In the genomic region with DNA sequence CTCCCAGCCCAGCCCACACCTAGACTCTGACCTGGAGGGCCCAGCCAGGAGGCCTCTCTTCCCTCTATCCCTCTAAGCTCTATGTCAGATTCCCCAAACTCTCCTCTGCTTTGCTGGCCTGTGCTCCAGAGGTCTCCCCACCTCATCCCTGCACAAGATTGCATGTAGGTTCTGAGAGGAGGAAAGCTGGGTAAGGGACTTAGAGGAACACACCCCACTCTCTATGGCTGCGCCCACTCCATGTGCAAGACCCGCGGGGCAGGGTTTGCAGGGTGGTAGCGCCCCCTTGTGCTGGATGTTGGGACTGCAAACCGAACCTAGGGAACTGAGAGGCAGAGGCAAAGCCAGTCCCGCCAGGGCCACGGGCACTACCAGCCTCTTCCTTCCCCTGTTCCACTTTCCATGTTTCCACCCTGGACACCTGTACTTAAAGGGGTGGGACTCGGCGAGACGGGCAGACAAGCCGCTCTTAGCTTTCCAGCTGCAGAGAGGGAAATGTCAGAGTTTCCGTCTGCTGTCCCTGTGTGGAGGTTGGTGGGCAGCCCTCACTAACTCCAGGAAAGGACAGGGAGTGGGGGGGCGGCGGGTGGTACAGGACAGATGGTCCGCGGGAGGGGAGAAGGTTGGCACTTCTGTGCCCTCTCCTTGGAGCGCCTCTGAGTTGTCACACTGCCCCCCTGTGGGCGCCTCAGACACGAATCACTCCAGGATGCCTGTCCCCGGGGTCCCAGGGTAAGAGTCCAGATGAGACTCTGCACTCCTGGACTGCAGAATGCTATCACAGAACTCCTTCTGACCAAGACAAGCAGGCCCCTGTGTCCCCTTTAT, we compare ENCODE assay signal across 8 cellular contexts. TPM values are rescaled to one million over a fixed set of nuclear protein-coding genes. Genes with fewer than 3 reads are reported as not detected.
A peak's percentile ranks its signal among the peaks of the same experiment; 100 is the strongest.
DNase-seq lines count a peak whose midpoint lies in the region; ATAC-seq and TF ChIP-seq lines count a peak whose summit lies in the region.

No MANE protein-coding gene starts in this region.

- H3K36me3 Mint-ChIP-seq in Caco-2 (ENCODE audit: insufficient read depth, unreplicated experiment) = no peaks in the 10 kb centered on the region

- no peak overlapping the region for H3K27ac ChIP-seq in foreskin keratinocyte

- H3K9me3 ChIP-seq in Caco-2 (no peaks in the 10 kb centered on the region), neuron (ENCODE audit: low read length) (peaks cover 1% of the 10 kb centered on the region)

- no peaks in the 10 kb centered on the region for H3K27me3 Mint-ChIP-seq in Caco-2 (ENCODE audit: insufficient read depth, unreplicated experiment)
- H3K27me3 Mint-ChIP-seq in stimulated activated naive CD8-positive, alpha-beta T cell treated with anti-CD3 and anti-CD28 coated beads, Interleukin-15, amount 100 ng/mL, for 72 hours = peaks cover 39% of the 10 kb centered on the region

- POLR2A ChIA-PET in Caco-2 (lab: Charles Lee) = interaction anchor here (0.7 to 2.6 kb wide), 2 partner anchors 31 to 264 kb away, joined by 4 to 14 read pairs; no protein-coding TSS in a partner anchor

- BruUV-seq in Caco-2 (replicated peaks; lab: Mats Ljungman, UMichigan) = no TSS peak

- H3K27ac Mint-ChIP-seq in Caco-2 (ENCODE audit: unreplicated experiment) = peak overlapping the region; percentile 68
- H3K27ac Mint-ChIP-seq in stimulated activated naive CD8-positive, alpha-beta T cell treated with anti-CD3 and anti-CD28 coated beads, Interleukin-15, amount 100 ng/mL, for 72 hours = peak overlapping the region; percentile 86 to 93

- H3K4me3 ChIP-seq in Caco-2 (ENCODE audit: low read depth, low read length) = peak overlapping the region; percentile 35
- peak overlapping the region; percentile 3 for H3K4me3 ChIP-seq in neuron (ENCODE audit: low read length)

- H3K4me3 Mint-ChIP-seq in Caco-2 (ENCODE audit: unreplicated experiment) = peak overlapping the region; percentile 69
- H3K4me3 Mint-ChIP-seq in stimulated activated naive CD8-positive, alpha-beta T cell treated with anti-CD3 and anti-CD28 coated beads, Interleukin-15, amount 100 ng/mL, for 72 hours = peak overlapping the region; percentile 83 to 90

- H3K36me3 ChIP-seq in Caco-2 (ENCODE audit: control insufficient read depth, insufficient read depth, low read length) = no peaks in the 10 kb centered on the region
- no peaks in the 10 kb centered on the region for H3K36me3 ChIP-seq in neuron (ENCODE audit: insufficient read depth, low read length)

- peak; percentile 59 for ATAC-seq in GM21526 (IDR thresholded peaks at IDR 0.05; ENCODE audit: low FRiP score, unreplicated experiment)
- peak; percentile 69 for ATAC-seq in foreskin keratinocyte
- peak; percentile 89 for ATAC-seq in stimulated activated naive CD8-positive, alpha-beta T cell treated with anti-CD3 and anti-CD28 coated beads, Interleukin-15, amount 100 ng/mL, for 72 hours

- intact Hi-C loops in Caco-2 (cut with micrococcal nuclease; ENCODE audit: unreplicated experiment) = loop anchor here (1.0 kb wide), 7 partner anchors 17 to 296 kb away; partner anchors contain the start of gene MMP14

- no peaks in the 10 kb centered on the region for H3K9me3 Mint-ChIP-seq in Caco-2 (ENCODE audit: unreplicated experiment)
- no peaks in the 10 kb centered on the region for H3K9me3 Mint-ChIP-seq in stimulated activated naive CD8-positive, alpha-beta T cell treated with anti-CD3 and anti-CD28 coated beads, Interleukin-15, amount 100 ng/mL, for 72 hours

- CTCF ChIA-PET in Caco-2 (lab: Charles Lee) = interaction anchor here (0.6 to 2.8 kb wide), 16 partner anchors 8 to 283 kb away, joined by 3 to 50 read pairs (median 4); partner anchors contain the start of genes MMP14, OXA1L and REM2

- H2AFZ ChIP-seq in neuron (ENCODE audit: low read depth, low read length) = peak overlapping the region; percentile 23

- peak; percentile 89 to 92 for DNase-seq in Caco-2
- peak; percentile 20 for DNase-seq in SIG-M5 (lab: John Stamatoyannopoulos, UW)
- DNase-seq in activated gamma-delta T cell treated with Interleukin-2 at 50 U/mL for 16 hours = peak; percentile 93
- DNase-seq in foreskin keratinocyte = peak; percentile 42 to 69
- peak; percentile 89 to 92 for DNase-seq in stimulated activated naive CD8-positive, alpha-beta T cell treated with anti-CD3 and anti-CD28 coated beads, Interleukin-15, amount 100 ng/mL, for 72 hours

- TF ChIP-seq CTCF in Caco-2 (IDR thresholded peaks at IDR 0.05; ENCODE audit: insufficient read depth in 1 of 2, low read depth in 1 of 2, low read length in 1 of 2, severe bottlenecking in 1 of 2, unreplicated experiment in 1 of 2) (peak; percentile 87 to 91), LNCAP (IDR thresholded peaks at IDR 0.05) (peak; percentile 95), foreskin keratinocyte (conservative IDR thresholded peaks at IDR 0.05) (peak; percentile 92)

- peaks cover 7% of the 10 kb centered on the region for H3K4me1 Mint-ChIP-seq in Caco-2 (ENCODE audit: low read depth, unreplicated experiment)
- peaks cover 48% of the 10 kb centered on the region for H3K4me1 Mint-ChIP-seq in stimulated activated naive CD8-positive, alpha-beta T cell treated with anti-CD3 and anti-CD28 coated beads, Interleukin-15, amount 100 ng/mL, for 72 hours

- H3K4me1 ChIP-seq in Caco-2 = peaks cover 25% of the 10 kb centered on the region
- H3K4me1 ChIP-seq in foreskin keratinocyte = peaks cover 45% of the 10 kb centered on the region
- peaks cover 13% of the 10 kb centered on the region for H3K4me1 ChIP-seq in neuron (ENCODE audit: insufficient read depth, low read length)

- H3K27me3 ChIP-seq in Caco-2 (replicated peaks; ENCODE audit: control insufficient read depth, insufficient read depth, low read length) (no peaks in the 10 kb centered on the region), foreskin keratinocyte (no peaks in the 10 kb centered on the region), neuron (ENCODE audit: insufficient read depth, low read length) (no peaks in the 10 kb centered on the region)

RNA-seq across cellular contexts. Expression of gene MMP14, which starts 16.8 kb away (rescaled TPM):
- total RNA-seq in Caco-2 (2022) = 57.2 and 62.9 TPM in 2 replicates
- 234 and 241 TPM in 2 replicates for total RNA-seq in foreskin keratinocyte
- polyA plus RNA-seq in foreskin keratinocyte = 148 and 159 TPM in 2 replicates

RNA-seq across cellular contexts. Expression of gene LRP10, which starts 18.4 kb away (rescaled TPM):
- 29.6 and 34.0 TPM in 2 replicates for total RNA-seq in Caco-2 (2022)
- total RNA-seq in foreskin keratinocyte = 65.2 and 76.2 TPM in 2 replicates
- 56.5 and 58.5 TPM in 2 replicates for polyA plus RNA-seq in foreskin keratinocyte

RNA-seq across cellular contexts. Expression of gene MRPL52, which starts 23.5 kb away (rescaled TPM):
- total RNA-seq in Caco-2 (2022) (149 TPM in 2 replicates), foreskin keratinocyte (176 and 219 TPM in 2 replicates)
- 418 and 434 TPM in 2 replicates for polyA plus RNA-seq in foreskin keratinocyte

RNA-seq across cellular contexts. Expression of gene REM2, which starts 29.9 kb away (rescaled TPM):
- total RNA-seq in Caco-2 (2022) (0.41 and 0.44 TPM in 2 replicates), foreskin keratinocyte (0.14 TPM in 2 replicates)
- polyA plus RNA-seq in foreskin keratinocyte = 0.11 and 0.18 TPM in 2 replicates

RNA-seq across cellular contexts. Expression of gene SLC7A7, which starts 37.9 kb away (rescaled TPM):
- total RNA-seq in Caco-2 (2022) (380 and 443 TPM in 2 replicates), foreskin keratinocyte (0.75 and 1.1 TPM in 2 replicates)
- polyA plus RNA-seq in foreskin keratinocyte = 0.41 and 0.59 TPM in 2 replicates

Comparison
In these comparisons a context has a peak if more than half of its experiments do, and no peak if none do; other contexts are left out.
1. DNase-seq: peak in every context shown above with its lines; median percentile 93 in activated gamma-delta T cell treated with Interleukin-2 at 50 U/mL for 16 hours; 90 in Caco-2; 90 in stimulated activated naive CD8-positive, alpha-beta T cell treated with anti-CD3 and anti-CD28 coated beads, Interleukin-15, amount 100 ng/mL, for 72 hours; 56 in foreskin keratinocyte; 20 in SIG-M5.